Comparison of ENCODE assay signal across 33 cellular contexts in genomic region chr14:36496346-36496745, GRCh38. TPM values are rescaled to one million over a fixed set of nuclear protein-coding genes. Genes with fewer than 3 reads are reported as not detected.
"Had no signal": no experiment of that assay in that cellular context is flagged by ENCODE, and none has a peak within 500 bp of the region (broad histone marks: within the 10 kb centered on the region; RNA-seq: fewer than 3 reads in every experiment).

No MANE protein-coding gene starts in this region.

- H3K27ac ChIP-seq: colonic mucosa, epithelial cell of prostate, esophagus squamous epithelium, gastrocnemius medialis, heart right ventricle, left lung, lower lobe of right lung had no signal

- H3K36me3 ChIP-seq: colonic mucosa, esophagus squamous epithelium, gastrocnemius medialis, heart right ventricle, left lung, lower lobe of right lung had no signal

- DNase-seq: colonic mucosa; cortex of kidney; effector CD8-positive, alpha-beta T cell; effector memory CD8-positive, alpha-beta T cell; endodermal cell; erythroblast; esophagus squamous epithelium; foreskin fibroblast; foreskin melanocyte; gastrocnemius medialis; glutamatergic neuron; head of caudate nucleus; heart right ventricle; hippocampal formation; left cardiac atrium; left lung; left ventricle myocardium superior; lower lobe of right lung; mesenchymal stem cell; mucosa of descending colon had no signal

- ATAC-seq: effector memory CD8-positive, alpha-beta T cell; esophagus mucosa; gastrocnemius medialis; heart right ventricle; left cardiac atrium; left lung; left ventricle myocardium superior; lower lobe of right lung; mucosa of descending colon had no signal

- H3K4me3 ChIP-seq: colonic mucosa, esophagus squamous epithelium, gastrocnemius medialis, heart right ventricle, left lung, lower lobe of right lung, mucosa of descending colon had no signal

- H3K4me1 ChIP-seq: colonic mucosa, esophagus squamous epithelium, gastrocnemius medialis, heart right ventricle, left lung, lower lobe of right lung had no signal

- FAIRE-seq: endometrium, islet of Langerhans, keratinocyte had no signal

- H3K9me3 ChIP-seq: colonic mucosa, esophagus squamous epithelium, gastrocnemius medialis, heart right ventricle, left lung, lower lobe of right lung, mucosa of descending colon had no signal

RNA-seq across cellular contexts. Expression of gene NKX2-1, which starts 23.7 kb away (rescaled TPM):
- total RNA-seq: dermis microvascular lymphatic vessel endothelial cell, esophagus mucosa, esophagus squamous epithelium, gastrocnemius medialis, glomerular endothelial cell, heart right ventricle, kidney epithelial cell, left cardiac atrium, left ventricle myocardium superior, lower leg skin, lung microvascular endothelial cell, mesenteric fat pad, mesothelial cell of epicardium, mucosa of descending colon, myocyte had no signal
